Comparison of ENCODE assay signal across 23 cellular contexts in genomic region chr6:53616450-53617357, GRCh38. TPM values are rescaled to one million over a fixed set of nuclear protein-coding genes. Genes with fewer than 3 reads are reported as not detected.
DNase-seq lines count a peak whose midpoint lies in the region; ATAC-seq and TF ChIP-seq lines count a peak whose summit lies in the region.
"Had no signal": no experiment of that assay in that cellular context is flagged by ENCODE, and none has a peak within 500 bp of the region (broad histone marks: within the 10 kb centered on the region; RNA-seq: fewer than 3 reads in every experiment).

No MANE protein-coding gene starts in this region.

- H3K9me3 ChIP-seq in colonic mucosa (no peaks in the 10 kb centered on the region), liver (ENCODE audit: control insufficient read depth in 4 of 4, low read length in 3 of 4) (no peaks in the 10 kb centered on the region), upper lobe of right lung (no peaks in the 10 kb centered on the region)
- H3K9me3 ChIP-seq: BLaER1, lower lobe of right lung, suprapubic skin had no signal

- DNase-seq in DMS53 (lab: John Stamatoyannopoulos, UW) = peak; percentile 71
- no peak for DNase-seq in DMS53 treated with DMSO at 0.1 percent for 48 hours (lab: John Stamatoyannopoulos, UW; ENCODE audit: unreplicated experiment)
- DNase-seq in colonic mucosa = no peak
- no peak for DNase-seq in upper lobe of right lung
- DNase-seq in GDM1 (lab: John Stamatoyannopoulos, UW) = no peak
- no peak for DNase-seq in H4 (ENCODE audit: low spot score)
- no peak for DNase-seq in GM03348 (ENCODE audit: low spot score)
- DNase-seq: 8988T; activated CD4-positive, alpha-beta T cell treated with anti-CD3 and anti-CD28 coated beads, Interleukin-2, amount 50 U/mL, for 48 hours; activated naive CD4-positive, alpha-beta T cell treated with anti-CD3 and anti-CD28 coated beads, Interleukin-2, amount 10 ng/mL, durations not matched to agents 7 days and 5 days; activated T-cell treated with anti-CD3 and anti-CD28 coated beads, Interleukin-2, amount 50 U/mL, for 24 hours; DMS79 treated with DMSO at 0.1 percent for 48 hours; lower lobe of right lung; naive thymus-derived CD8-positive, alpha-beta T cell; NCI-H146; NCI-H2227 treated with DMSO at 0.1 percent for 48 hours; posterior cingulate gyrus; stimulated activated CD4-positive, alpha-beta T cell treated with anti-CD3 and anti-CD28 coated beads, Interleukin-4, amount 100 ng/mL, for 4 hours; T-helper 1 cell had no signal

- H3K27me3 ChIP-seq in colonic mucosa (no peaks in the 10 kb centered on the region), liver (ENCODE audit: control insufficient read depth in 4 of 4, insufficient read depth in 4 of 4, low read length in 3 of 4) (no peaks in the 10 kb centered on the region), upper lobe of right lung (peaks cover 5% of the 10 kb centered on the region)
- H3K27me3 ChIP-seq: BLaER1, suprapubic skin had no signal

- ATAC-seq in upper lobe of right lung = peak; percentile 20
- ATAC-seq: naive thymus-derived CD8-positive, alpha-beta T cell; Right ventricle myocardium inferior had no signal

- H3K4me3 ChIP-seq in colonic mucosa (no peak overlapping the region), liver (ENCODE audit: low read depth in 1 of 3, low read length in 3 of 3) (peak overlapping the region; percentile 6 to 45 (median 33)), upper lobe of right lung (no peak overlapping the region)
- H3K4me3 ChIP-seq: BLaER1, lower lobe of right lung, suprapubic skin had no signal

- no peaks in the 10 kb centered on the region for H3K36me3 ChIP-seq in colonic mucosa
- H3K36me3 ChIP-seq in liver (ENCODE audit: control insufficient read depth in 4 of 4, insufficient read depth in 3 of 4, low read depth in 1 of 4, low read length in 3 of 4) = no peaks in the 10 kb centered on the region
- H3K36me3 ChIP-seq in upper lobe of right lung = no peaks in the 10 kb centered on the region
- H3K36me3 ChIP-seq: BLaER1, lower lobe of right lung, suprapubic skin had no signal

- intact Hi-C loops in colonic mucosa (cut with DNase I) (no loop called here), upper lobe of right lung (cut with DNase I) (no loop called here)

- WGBS in liver = 56% methylated on average over 8 of the region's 8 CpGs

- peak overlapping the region; percentile 58 for H3K27ac ChIP-seq in colonic mucosa
- H3K27ac ChIP-seq in liver (ENCODE audit: low read depth in 1 of 2, low read length in 2 of 2) = peak overlapping the region; percentile 96 to 99
- no peak overlapping the region for H3K27ac ChIP-seq in upper lobe of right lung
- H3K27ac ChIP-seq: BLaER1, lower lobe of right lung, suprapubic skin had no signal

- H3K9ac ChIP-seq in colonic mucosa (ENCODE audit: low read depth in 2 of 2, low read length in 2 of 2) (peak overlapping the region in 1 of 2 donors; percentile 43), liver (ENCODE audit: low read depth in 1 of 2, low read length in 2 of 2) (peak overlapping the region; percentile 20 to 93)
- H3K9ac ChIP-seq: BLaER1 had no signal

- peaks cover 8% of the 10 kb centered on the region for H3K4me1 ChIP-seq in colonic mucosa
- H3K4me1 ChIP-seq in liver (ENCODE audit: control insufficient read depth in 4 of 4, insufficient read depth in 4 of 4, low read length in 3 of 4) = peaks cover 4 to 59% (median 30%) of the 10 kb centered on the region in 4 donors
- peaks cover 9% of the 10 kb centered on the region for H3K4me1 ChIP-seq in upper lobe of right lung
- H3K4me1 ChIP-seq: BLaER1, lower lobe of right lung, suprapubic skin had no signal

- TF ChIP-seq RAD21 in liver (IDR thresholded peaks at IDR 0.05) = peak in 1 of 2 donors; percentile 14

- no peak for TF ChIP-seq CTCF in colonic mucosa (IDR thresholded peaks at IDR 0.05)
- no peak for TF ChIP-seq CTCF in liver (IDR thresholded peaks at IDR 0.05; ENCODE audit: low read depth, low read length, missing input control)
- no peak for TF ChIP-seq CTCF in upper lobe of right lung (IDR thresholded peaks at IDR 0.05)

TF ChIP-seq in liver, 16 proteins besides CTCF, POLR2A, EP300 and RAD21:
- peak; percentile 11 for TF ChIP-seq SP1 (IDR thresholded peaks at IDR 0.05)
- peak; percentile 7 for TF ChIP-seq TAF1 (conservative IDR thresholded peaks at IDR 0.05)
- TF ChIP-seq HNF4A (conservative IDR thresholded peaks at IDR 0.05) = peak in 1 of 2 donors; percentile 47
- TF ChIP-seq, protein P1, sequence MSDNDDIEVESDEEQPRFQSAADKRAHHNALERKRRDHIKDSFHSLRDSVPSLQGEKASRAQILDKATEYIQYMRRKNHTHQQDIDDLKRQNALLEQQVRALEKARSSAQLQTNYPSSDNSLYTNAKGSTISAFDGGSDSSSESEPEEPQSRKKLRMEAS (IDR thresholded peaks at IDR 0.05) = no peak
- no peak for TF ChIP-seq HNF4G (IDR thresholded peaks at IDR 0.05)
- peak in 1 of 2 donors; percentile 88 for TF ChIP-seq GABPA (IDR thresholded peaks at IDR 0.05 in 1 of 2, conservative IDR thresholded peaks at IDR 0.05 in 1 of 2)
- TF ChIP-seq, protein P2, sequence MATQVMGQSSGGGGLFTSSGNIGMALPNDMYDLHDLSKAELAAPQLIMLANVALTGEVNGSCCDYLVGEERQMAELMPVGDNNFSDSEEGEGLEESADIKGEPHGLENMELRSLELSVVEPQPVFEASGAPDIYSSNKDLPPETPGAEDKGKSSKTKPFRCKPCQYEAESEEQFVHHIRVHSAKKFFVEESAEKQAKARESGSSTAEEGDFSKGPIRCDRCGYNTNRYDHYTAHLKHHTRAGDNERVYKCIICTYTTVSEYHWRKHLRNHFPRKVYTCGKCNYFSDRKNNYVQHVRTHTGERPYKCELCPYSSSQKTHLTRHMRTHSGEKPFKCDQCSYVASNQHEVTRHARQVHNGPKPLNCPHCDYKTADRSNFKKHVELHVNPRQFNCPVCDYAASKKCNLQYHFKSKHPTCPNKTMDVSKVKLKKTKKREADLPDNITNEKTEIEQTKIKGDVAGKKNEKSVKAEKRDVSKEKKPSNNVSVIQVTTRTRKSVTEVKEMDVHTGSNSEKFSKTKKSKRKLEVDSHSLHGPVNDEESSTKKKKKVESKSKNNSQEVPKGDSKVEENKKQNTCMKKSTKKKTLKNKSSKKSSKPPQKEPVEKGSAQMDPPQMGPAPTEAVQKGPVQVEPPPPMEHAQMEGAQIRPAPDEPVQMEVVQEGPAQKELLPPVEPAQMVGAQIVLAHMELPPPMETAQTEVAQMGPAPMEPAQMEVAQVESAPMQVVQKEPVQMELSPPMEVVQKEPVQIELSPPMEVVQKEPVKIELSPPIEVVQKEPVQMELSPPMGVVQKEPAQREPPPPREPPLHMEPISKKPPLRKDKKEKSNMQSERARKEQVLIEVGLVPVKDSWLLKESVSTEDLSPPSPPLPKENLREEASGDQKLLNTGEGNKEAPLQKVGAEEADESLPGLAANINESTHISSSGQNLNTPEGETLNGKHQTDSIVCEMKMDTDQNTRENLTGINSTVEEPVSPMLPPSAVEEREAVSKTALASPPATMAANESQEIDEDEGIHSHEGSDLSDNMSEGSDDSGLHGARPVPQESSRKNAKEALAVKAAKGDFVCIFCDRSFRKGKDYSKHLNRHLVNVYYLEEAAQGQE (IDR thresholded peaks at IDR 0.05) = peak; percentile 40
- peak in 1 of 2 donors; percentile 18 for TF ChIP-seq JUND (IDR thresholded peaks at IDR 0.05)
- TF ChIP-seq EGR1 (IDR thresholded peaks at IDR 0.05; ENCODE audit: low read depth in 2 of 2) = no peak
- peak; percentile 70 for TF ChIP-seq YY1 (IDR thresholded peaks at IDR 0.05)
- TF ChIP-seq RXRA (IDR thresholded peaks at IDR 0.05) = peak; percentile 9 to 54
- TF ChIP-seq, protein P3, sequence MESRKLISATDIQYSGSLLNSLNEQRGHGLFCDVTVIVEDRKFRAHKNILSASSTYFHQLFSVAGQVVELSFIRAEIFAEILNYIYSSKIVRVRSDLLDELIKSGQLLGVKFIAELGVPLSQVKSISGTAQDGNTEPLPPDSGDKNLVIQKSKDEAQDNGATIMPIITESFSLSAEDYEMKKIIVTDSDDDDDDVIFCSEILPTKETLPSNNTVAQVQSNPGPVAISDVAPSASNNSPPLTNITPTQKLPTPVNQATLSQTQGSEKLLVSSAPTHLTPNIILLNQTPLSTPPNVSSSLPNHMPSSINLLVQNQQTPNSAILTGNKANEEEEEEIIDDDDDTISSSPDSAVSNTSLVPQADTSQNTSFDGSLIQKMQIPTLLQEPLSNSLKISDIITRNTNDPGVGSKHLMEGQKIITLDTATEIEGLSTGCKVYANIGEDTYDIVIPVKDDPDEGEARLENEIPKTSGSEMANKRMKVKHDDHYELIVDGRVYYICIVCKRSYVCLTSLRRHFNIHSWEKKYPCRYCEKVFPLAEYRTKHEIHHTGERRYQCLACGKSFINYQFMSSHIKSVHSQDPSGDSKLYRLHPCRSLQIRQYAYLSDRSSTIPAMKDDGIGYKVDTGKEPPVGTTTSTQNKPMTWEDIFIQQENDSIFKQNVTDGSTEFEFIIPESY (IDR thresholded peaks at IDR 0.05) = no peak
- peak; percentile 17 for TF ChIP-seq FOXA1 (IDR thresholded peaks at IDR 0.05)
- TF ChIP-seq NR2F2 (IDR thresholded peaks at IDR 0.05) = no peak
- TF ChIP-seq ATF3 (IDR thresholded peaks at IDR 0.05) = no peak
TF ChIP-seq in liver: peak in this region for 9.

RNA-seq across cellular contexts. Expression of gene KLHL31, which starts 48.9 kb away (rescaled TPM):
- total RNA-seq in colonic mucosa = under 1 TPM; 0.27 to 0.30 TPM
- under 1 TPM; 0.59 to 0.65 TPM for total RNA-seq in liver
- under 1 TPM; 0.08 to 0.32 TPM for polyA plus RNA-seq in liver
- 0.67 TPM for total RNA-seq in upper lobe of right lung
- total RNA-seq in H4 (2014; rRNA removed; shearing (Covaris generic)) = 0.17 and 0.72 TPM in 2 replicates
- polyA plus RNA-seq: naive thymus-derived CD8-positive, alpha-beta T cell had no signal

Comparison
In these comparisons a context has a peak if more than half of its experiments do, and no peak if none do; other contexts are left out.
1. H3K4me3 ChIP-seq: peak in liver (3 of 3); none in colonic mucosa (single experiment) and upper lobe of right lung (single experiment).